18 cellular contexts compared by ENCODE assay signal in genomic region chr16:65339062-65339461, GRCh38.
DNase-seq lines count a peak whose midpoint lies in the region; ATAC-seq and TF ChIP-seq lines count a peak whose summit lies in the region.
"Had no signal": no experiment of that assay in that cellular context is flagged by ENCODE, and none has a peak within 500 bp of the region (broad histone marks: within the 10 kb centered on the region; RNA-seq: fewer than 3 reads in every experiment).

No MANE protein-coding gene starts in this region.

- peak; percentile 48 for DNase-seq in EH (ENCODE audit: low read depth)
- no peak for DNase-seq in IMR-90
- no peak for DNase-seq in SK-N-SH
- DNase-seq in T-helper 9 cell = no peak
- DNase-seq in stimulated activated effector memory CD8-positive, alpha-beta T cell treated with anti-CD3 and anti-CD28 coated beads, Interleukin-12 subunit alpha, Interleukin-12 subunit beta, amount 100 ng/mL, for 72 hours (ENCODE audit: low spot score in 2 of 2) = no peak
- DNase-seq: 8988T; ACHN; AML-193; C1 segment of cervical spinal cord; Calu3; CD4-positive, alpha-beta memory T cell; COR-L47; DMS53; DMS79 treated with DMSO at 0.1 percent for 48 hours; H7; HCEC 1CT had no signal

- peak overlapping the region; percentile 72; the same call in 1 of the 2 replicates for H3K18ac ChIP-seq in IMR-90 (ENCODE audit: low read depth, low read length)

- H3K4me2 ChIP-seq in IMR-90 (ENCODE audit: low read depth, low read length) = no peak overlapping the region
- H3K4me2 ChIP-seq in SK-N-SH = no peak overlapping the region
- H3K4me2 ChIP-seq: A549 had no signal

- H3K9me3 ChIP-seq in IMR-90 (ENCODE audit: control insufficient read depth, insufficient read depth, low read length) (no peaks in the 10 kb centered on the region), SK-N-SH (no peaks in the 10 kb centered on the region)
- H3K9me3 ChIP-seq: A549 had no signal

- BruUV-seq in IMR-90 (replicated peaks; lab: Mats Ljungman, UMichigan) = no TSS peak

- no peak overlapping the region for H2BK5ac ChIP-seq in IMR-90 (ENCODE audit: low read depth, low read length, poor library complexity, severe bottlenecking)

- H3K23ac ChIP-seq in IMR-90 (ENCODE audit: low read depth, low read length) = no peak overlapping the region

- POLR2A ChIA-PET in IMR-90 (lab: Charles Lee; ENCODE audit: unreplicated experiment) = no interaction called here
- POLR2A ChIA-PET in SK-N-SH (lab: Yijun Ruan, JAX) = no interaction called here

- no peak overlapping the region for H3K9ac ChIP-seq in IMR-90 (ENCODE audit: low read depth, low read length)
- H3K9ac ChIP-seq in SK-N-SH = no peak overlapping the region

- H3K4me3 Mint-ChIP-seq in stimulated activated effector memory CD8-positive, alpha-beta T cell treated with anti-CD3 and anti-CD28 coated beads, Interleukin-12 subunit alpha, Interleukin-12 subunit beta, amount 100 ng/mL, for 72 hours = no peak overlapping the region
- H3K4me3 Mint-ChIP-seq: CD4-positive, alpha-beta memory T cell had no signal

- no peak overlapping the region for H4K8ac ChIP-seq in IMR-90 (ENCODE audit: low read depth in 2 of 2, low read length in 2 of 2)

- H3K27me3 ChIP-seq in IMR-90 (ENCODE audit: control insufficient read depth, insufficient read depth, low read length) = no peaks in the 10 kb centered on the region
- no peaks in the 10 kb centered on the region for H3K27me3 ChIP-seq in SK-N-SH (ENCODE audit: insufficient read depth)

- H2AK9ac ChIP-seq in IMR-90 (replicated peaks; ENCODE audit: low read depth, low read length, poor library complexity) = no peak overlapping the region

- WGBS in IMR-90 (ENCODE audit: extremely low coverage in 2 of 2, insufficient read length in 1 of 2), 2 experiments = no CpG with 5 or more reads among the region's 2 CpGs
- WGBS in SK-N-SH (ENCODE audit: low lambda C conversion rate) = 8% methylated on average over 2 of the region's 2 CpGs

- no peak overlapping the region for H3K14ac ChIP-seq in IMR-90 (replicated peaks; ENCODE audit: low read depth, low read length)

- H3K4ac ChIP-seq in IMR-90 (ENCODE audit: low read depth, low read length) = peak overlapping the region; percentile 23; the same call in 1 of the 2 replicates

- peak overlapping the region; percentile 25; the same call in 1 of the 2 replicates for H4K91ac ChIP-seq in IMR-90 (ENCODE audit: insufficient read depth, low read depth, low read length)

- peak in 1 of 2 experiments; percentile 62; a peak in 1 of 4 replicates for TF ChIP-seq EP300 in SK-N-SH (IDR thresholded peaks at IDR 0.05; ENCODE audit: borderline replicate concordance in 1 of 2, low read depth in 1 of 2, low read length in 1 of 2)

- dilution Hi-C loops in IMR-90 (cut with HindIII; ENCODE audit: low sequenced_read_pairs, unreplicated experiment) = no loop called here

- peaks cover 15% of the 10 kb centered on the region for H3K9me3 Mint-ChIP-seq in stimulated activated effector memory CD8-positive, alpha-beta T cell treated with anti-CD3 and anti-CD28 coated beads, Interleukin-12 subunit alpha, Interleukin-12 subunit beta, amount 100 ng/mL, for 72 hours

- no peak overlapping the region for H4K5ac ChIP-seq in IMR-90 (ENCODE audit: low read depth, low read length)

- TF ChIP-seq RAD21 in IMR-90 (IDR thresholded peaks at IDR 0.05; ENCODE audit: low read length) (no peak), SK-N-SH (IDR thresholded peaks at IDR 0.05; ENCODE audit: low read length) (no peak)

- no peak overlapping the region for H3K56ac ChIP-seq in IMR-90 (ENCODE audit: extremely low read depth, insufficient read depth, low read length)

- peak overlapping the region; percentile 80; the same call in 2 of the 3 replicates for H2BK15ac ChIP-seq in IMR-90 (ENCODE audit: low read depth, low read length)

- peaks cover 8% of the 10 kb centered on the region for H3K4me1 ChIP-seq in IMR-90 (ENCODE audit: control insufficient read depth, insufficient read depth, low read length)
- peaks cover 3 to 22% of the 10 kb centered on the region in 2 experiments; a peak in 3 of 4 replicates for H3K4me1 ChIP-seq in SK-N-SH (ENCODE audit: control insufficient read depth in 1 of 2, insufficient read depth in 2 of 2, low read depth in 1 of 2, low read length in 1 of 2)
- H3K4me1 ChIP-seq: A549 had no signal

- peak overlapping the region; percentile 64 for H2BK120ac ChIP-seq in IMR-90 (ENCODE audit: low read depth, low read length)

- peaks cover 4% of the 10 kb centered on the region for H3K9me1 ChIP-seq in IMR-90 (ENCODE audit: insufficient read depth, low read length)

- H3K27ac ChIP-seq in IMR-90 (ENCODE audit: insufficient read depth, low read length) = no peak overlapping the region
- peak overlapping the region in 1 of 2 experiments; percentile 55; a peak in 1 of 4 replicates for H3K27ac ChIP-seq in SK-N-SH (ENCODE audit: low read depth in 2 of 2, low read length in 1 of 2)
- H3K27ac ChIP-seq: A549 had no signal

- no peak overlapping the region for H3K27ac Mint-ChIP-seq in stimulated activated effector memory CD8-positive, alpha-beta T cell treated with anti-CD3 and anti-CD28 coated beads, Interleukin-12 subunit alpha, Interleukin-12 subunit beta, amount 100 ng/mL, for 72 hours
- H3K27ac Mint-ChIP-seq: CD4-positive, alpha-beta memory T cell had no signal

- CTCF ChIA-PET in IMR-90 (lab: Yijun Ruan, JAX) (no interaction called here), SK-N-SH (lab: Yijun Ruan, JAX) (interaction anchor here (1.1 kb wide), 1 partner anchor 10 kb away, joined by 3 read pairs; no protein-coding TSS in a partner anchor)

- no peaks in the 10 kb centered on the region for H3K79me2 ChIP-seq in SK-N-SH (ENCODE audit: insufficient read depth)

- TF ChIP-seq CTCF in IMR-90 (conservative IDR thresholded peaks at IDR 0.05; ENCODE audit: low read depth, low read length) (no peak), SK-N-SH (IDR thresholded peaks at IDR 0.05) (no peak)

- H2AFZ ChIP-seq in IMR-90 (replicated peaks; ENCODE audit: low read length, poor library complexity) = no peak overlapping the region
- peak overlapping the region; percentile 18; the same call in 1 of the 2 replicates for H2AFZ ChIP-seq in SK-N-SH (ENCODE audit: low read depth)

- in situ Hi-C loops in IMR-90 (cut with MboI; ENCODE audit: low sequenced_read_pairs) = no loop called here

- no peak overlapping the region; the same call in 1 of the 2 replicates for H2AK5ac ChIP-seq in IMR-90 (ENCODE audit: low read depth, low read length)

- no peak for TF ChIP-seq POLR2A in IMR-90 (IDR thresholded peaks at IDR 0.05; ENCODE audit: low read depth, low read length)

- H3K4me1 Mint-ChIP-seq in stimulated activated effector memory CD8-positive, alpha-beta T cell treated with anti-CD3 and anti-CD28 coated beads, Interleukin-12 subunit alpha, Interleukin-12 subunit beta, amount 100 ng/mL, for 72 hours = no peaks in the 10 kb centered on the region
- H3K4me1 Mint-ChIP-seq: CD4-positive, alpha-beta memory T cell had no signal

- H3K79me1 ChIP-seq in IMR-90 (ENCODE audit: low read depth in 1 of 2, low read length in 2 of 2) = no peaks in the 10 kb centered on the region

- H2BK20ac ChIP-seq in IMR-90 (ENCODE audit: low read depth, low read length) = no peak overlapping the region

- H3K36me3 Mint-ChIP-seq in stimulated activated effector memory CD8-positive, alpha-beta T cell treated with anti-CD3 and anti-CD28 coated beads, Interleukin-12 subunit alpha, Interleukin-12 subunit beta, amount 100 ng/mL, for 72 hours = no peaks in the 10 kb centered on the region
- H3K36me3 Mint-ChIP-seq: CD4-positive, alpha-beta memory T cell had no signal

- ATAC-seq in IMR-90 (ENCODE audit: low read depth) (no peak), HG03521 (IDR thresholded peaks at IDR 0.05; ENCODE audit: unreplicated experiment) (no peak)
- ATAC-seq in stimulated activated effector memory CD8-positive, alpha-beta T cell treated with anti-CD3 and anti-CD28 coated beads, Interleukin-12 subunit alpha, Interleukin-12 subunit beta, amount 100 ng/mL, for 72 hours = no peak
- ATAC-seq: A549 had no signal

- no peaks in the 10 kb centered on the region for H3K36me3 ChIP-seq in IMR-90 (ENCODE audit: control insufficient read depth, insufficient read depth, low read length)
- no peaks in the 10 kb centered on the region for H3K36me3 ChIP-seq in SK-N-SH (replicated peaks in 1 of 2; ENCODE audit: control insufficient read depth in 1 of 2, insufficient read depth in 2 of 2, low read length in 1 of 2)

- H4K20me1 ChIP-seq in IMR-90 (ENCODE audit: insufficient read depth, low read length) = no peaks in the 10 kb centered on the region
- H4K20me1 ChIP-seq in SK-N-SH (ENCODE audit: insufficient read depth) = no peaks in the 10 kb centered on the region

- no peaks in the 10 kb centered on the region for H3K9me2 ChIP-seq in SK-N-SH

- intact Hi-C loops in IMR-90 (cut with micrococcal nuclease) = loop anchor here (10.0 kb wide), 1 partner anchor 936 kb away; no protein-coding TSS in a partner anchor

- no peak overlapping the region for H3K4me3 ChIP-seq in IMR-90 (ENCODE audit: insufficient read depth, low read depth, low read length)
- H3K4me3 ChIP-seq in SK-N-SH (ENCODE audit: low read depth in 2 of 2, low read length in 1 of 2) = no peak overlapping the region
- H3K4me3 ChIP-seq: A549 had no signal

- H3F3A ChIP-seq in SK-N-SH (replicated peaks; ENCODE audit: insufficient read depth) = peaks cover 8% of the 10 kb centered on the region

TF ChIP-seq in IMR-90, 13 proteins besides CTCF, POLR2A, EP300 and RAD21 (continues in another document):
- TF ChIP-seq MAFK (IDR thresholded peaks at IDR 0.05; ENCODE audit: low read depth, low read length) (no peak), BHLHE40 (IDR thresholded peaks at IDR 0.05; ENCODE audit: low read depth, low read length) (no peak), SMC3 (IDR thresholded peaks at IDR 0.05; ENCODE audit: low read depth, low read length) (no peak)

TF ChIP-seq in SK-N-SH, 30 proteins besides CTCF, POLR2A, EP300 and RAD21 (continues in another document):
- TF ChIP-seq PBX3 (IDR thresholded peaks at IDR 0.05) (0 out of 2 replicates have a peak, but pooled peaks have one; percentile 47), RCOR1 (IDR thresholded peaks at IDR 0.05; ENCODE audit: low read length) (no peak), RFX5 (IDR thresholded peaks at IDR 0.05; ENCODE audit: low read length) (no peak), TCF12 (IDR thresholded peaks at IDR 0.05) (peak; percentile 51), SIN3A (IDR thresholded peaks at IDR 0.05; ENCODE audit: borderline replicate concordance, low read depth, low read length) (no peak), CHD2 (IDR thresholded peaks at IDR 0.05; ENCODE audit: low read length, partially characterized antibody) (no peak)
